In the genomic region with DNA sequence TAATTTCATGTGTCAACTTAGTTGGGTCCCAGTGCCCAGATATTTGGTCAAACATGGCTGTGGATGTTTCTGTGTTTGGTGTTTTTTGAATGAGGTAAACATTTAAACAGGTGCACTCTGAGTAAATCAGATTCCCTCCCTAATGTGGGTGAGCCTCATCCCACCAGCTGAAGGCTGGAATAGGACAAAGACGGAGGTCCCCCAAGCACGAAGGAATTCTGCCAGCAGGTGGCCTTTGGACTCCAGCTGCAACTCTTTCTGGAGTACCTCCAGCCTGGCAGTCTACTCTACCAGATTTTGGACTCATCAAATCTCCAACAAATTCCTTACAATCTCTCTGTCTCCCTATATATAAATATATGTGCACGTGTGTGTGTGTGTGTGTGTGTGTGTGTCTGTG, we compare ENCODE assay signal across 18 cellular contexts.
A peak's percentile ranks its signal among the peaks of the same experiment; 100 is the strongest.
DNase-seq lines count a peak whose midpoint lies in the region; ATAC-seq lines count a peak whose summit lies in the region.
"Had no signal": no experiment of that assay in that cellular context is flagged by ENCODE, and none has a peak within 500 bp of the region (broad histone marks: within the 10 kb centered on the region; RNA-seq: fewer than 3 reads in every experiment).

No MANE protein-coding gene starts in this region.

- peaks cover 4% of the 10 kb centered on the region for H3K9me3 Mint-ChIP-seq in natural killer cell treated with Interleukin-12 subunit alpha and Interleukin-12 subunit beta and Interleukin-15 and Interleukin-18, amount 100 ng/mL, for 72 hours
- H3K9me3 Mint-ChIP-seq: CD8-positive, alpha-beta T cell had no signal

- peaks cover 40 to 46% of the 10 kb centered on the region in 2 donors for H3K4me1 Mint-ChIP-seq in natural killer cell treated with Interleukin-12 subunit alpha and Interleukin-12 subunit beta and Interleukin-15 and Interleukin-18, amount 100 ng/mL, for 72 hours (ENCODE audit: low read depth in 2 of 2)

- H3K9me3 ChIP-seq in SJCRH30 (replicated peaks), result no peaks in the 10 kb centered on the region
- H3K9me3 ChIP-seq: BE2C had no signal

- H3K36me3 Mint-ChIP-seq in natural killer cell treated with Interleukin-12 subunit alpha and Interleukin-12 subunit beta and Interleukin-15 and Interleukin-18, amount 100 ng/mL, for 72 hours, result no peaks in the 10 kb centered on the region
- H3K36me3 Mint-ChIP-seq: CD8-positive, alpha-beta T cell had no signal

- H3K27ac ChIP-seq in SJCRH30, result no peak overlapping the region
- H3K27ac ChIP-seq: 22Rv1 had no signal

- ATAC-seq in left colon (peak; percentile 19), GM19455 (IDR thresholded peaks at IDR 0.05; ENCODE audit: unreplicated experiment) (no peak)
- ATAC-seq in natural killer cell treated with Interleukin-12 subunit alpha and Interleukin-12 subunit beta and Interleukin-15 and Interleukin-18, amount 100 ng/mL, for 72 hours, result no peak
- ATAC-seq: CD8-positive, alpha-beta T cell; PC-3 had no signal

- H3K27me3 ChIP-seq in SJCRH30, result no peaks in the 10 kb centered on the region
- H3K27me3 ChIP-seq: BE2C had no signal

- H3K36me3 ChIP-seq in SJCRH30, result no peaks in the 10 kb centered on the region
- H3K36me3 ChIP-seq: BE2C had no signal

- no peak overlapping the region for H3K4me3 Mint-ChIP-seq in natural killer cell treated with Interleukin-12 subunit alpha and Interleukin-12 subunit beta and Interleukin-15 and Interleukin-18, amount 100 ng/mL, for 72 hours
- H3K4me3 Mint-ChIP-seq: CD8-positive, alpha-beta T cell had no signal

- intact Hi-C loops in left colon (cut with DNase I, micrococcal nuclease), result no loop called here

- H3K27ac Mint-ChIP-seq in natural killer cell treated with Interleukin-12 subunit alpha and Interleukin-12 subunit beta and Interleukin-15 and Interleukin-18, amount 100 ng/mL, for 72 hours, result no peak overlapping the region
- H3K27ac Mint-ChIP-seq: CD8-positive, alpha-beta T cell had no signal

- DNase-seq in DMS 273 (lab: John Stamatoyannopoulos, UW; ENCODE audit: unreplicated experiment) (peak; percentile 45), DMS 273 treated with DMSO at 0.1 percent for 48 hours (lab: John Stamatoyannopoulos, UW) (no peak), left colon (no peak), SJCRH30 (no peak)
- peak; percentile 26 for DNase-seq in activated CD8-positive, alpha-beta memory T cell treated with anti-CD3 and anti-CD28 coated beads for 24 hours
- no peak for DNase-seq in activated CD8-positive, alpha-beta memory T cell treated with anti-CD3 and anti-CD28 coated beads, Interleukin-2, amount 50 U/mL, for 4 hours
- no peak for DNase-seq in natural killer cell treated with Interleukin-12 subunit alpha and Interleukin-12 subunit beta and Interleukin-15 and Interleukin-18, amount 100 ng/mL, for 72 hours (ENCODE audit: low spot score)
- DNase-seq: BE2C; CD8-positive, alpha-beta T cell; GF-D8; MV-4-11; NCI-H1436; NCI-H2029; NCI-H510A; PC-3; SW 1271 had no signal

- no peak overlapping the region for H3K4me3 ChIP-seq in SJCRH30

- H3K27me3 Mint-ChIP-seq in natural killer cell treated with Interleukin-12 subunit alpha and Interleukin-12 subunit beta and Interleukin-15 and Interleukin-18, amount 100 ng/mL, for 72 hours, result no peaks in the 10 kb centered on the region

- H3K4me1 ChIP-seq in SJCRH30, result no peaks in the 10 kb centered on the region; the same call in 1 of the 2 replicates

Comparison
In these comparisons a context has a peak if more than half of its experiments do, and no peak if none do; other contexts are left out.
1. DNase-seq: peak in DMS 273 (single experiment) and activated CD8-positive, alpha-beta memory T cell treated with anti-CD3 and anti-CD28 coated beads for 24 hours (single experiment); none in DMS 273 treated with DMSO at 0.1 percent for 48 hours (single experiment), activated CD8-positive, alpha-beta memory T cell treated with anti-CD3 and anti-CD28 coated beads, Interleukin-2, amount 50 U/mL, for 4 hours (single experiment), left colon (0 of 2), SJCRH30 (0 of 2) and natural killer cell treated with Interleukin-12 subunit alpha and Interleukin-12 subunit beta and Interleukin-15 and Interleukin-18, amount 100 ng/mL, for 72 hours (single experiment).